10 cellular contexts compared by ENCODE assay signal in the genomic region with DNA sequence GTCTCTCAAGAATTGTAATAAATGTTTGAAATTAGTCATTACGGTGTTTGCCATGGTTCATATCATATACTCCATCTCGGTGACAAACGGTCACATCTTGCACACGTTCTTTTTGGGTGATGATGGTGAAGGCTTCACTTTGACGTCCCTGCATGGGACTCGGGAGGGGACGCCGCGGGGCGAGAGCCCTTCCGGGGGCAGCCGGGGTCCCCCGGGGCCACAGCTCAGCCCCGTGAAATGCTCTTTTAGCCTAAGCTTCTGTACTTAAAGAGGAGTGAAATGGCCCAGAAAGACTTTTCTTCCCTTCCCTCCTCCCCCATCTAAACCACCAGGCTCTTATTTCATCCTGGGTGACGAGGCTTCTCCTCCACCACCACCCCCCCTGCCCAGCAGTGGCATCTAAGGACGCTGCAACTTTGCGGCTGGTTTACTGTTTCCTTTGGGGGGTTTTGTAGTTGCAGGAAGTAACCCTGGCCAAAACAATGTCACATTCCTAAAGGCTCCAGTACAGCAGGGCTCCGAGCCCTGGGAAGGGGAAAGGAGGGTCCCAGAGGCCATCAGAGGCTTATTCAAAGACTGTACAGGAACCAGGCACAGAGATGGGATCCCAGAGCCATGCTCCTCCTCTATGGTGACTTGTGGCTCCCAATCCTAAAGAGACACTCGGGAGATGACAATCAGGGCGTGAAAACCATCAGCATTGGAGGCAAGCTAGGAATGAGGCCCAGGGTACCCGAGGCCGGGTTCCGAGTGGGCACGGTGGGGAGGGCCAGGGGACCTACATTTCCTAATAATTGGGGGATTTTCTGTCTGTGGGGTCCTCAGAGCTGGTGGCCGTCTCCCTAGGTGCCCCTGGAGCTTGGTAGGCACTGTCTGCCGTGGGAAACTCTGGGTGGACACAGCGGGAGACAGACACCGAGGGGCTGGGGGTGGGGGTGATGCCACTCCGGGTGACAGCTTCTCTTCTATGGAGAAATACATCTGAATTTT.
DNase-seq lines count a peak whose midpoint lies in the region; ATAC-seq lines count a peak whose summit lies in the region.
"Had no signal": no experiment of that assay in that cellular context is flagged by ENCODE, and none has a peak within 500 bp of the region (broad histone marks: within the 10 kb centered on the region; RNA-seq: fewer than 3 reads in every experiment).

No MANE protein-coding gene starts in this region.

- peak; percentile 91 for ATAC-seq in stimulated activated effector memory CD8-positive, alpha-beta T cell treated with anti-CD3 and anti-CD28 coated beads, Interleukin-12 subunit alpha, Interleukin-12 subunit beta, amount 100 ng/mL, for 72 hours

- H3K4me3 ChIP-seq in NT2/D1 (ENCODE audit: insufficient read length, low read depth) (no peak overlapping the region), HAP-1 (no peak overlapping the region)
- H3K4me3 ChIP-seq: K562 had no signal

- in situ Hi-C loops in HAP-1 (cut with MboI; ENCODE audit: low sequenced_read_pairs): no loop called here

- DNase-seq in NT2/D1 (ENCODE audit: low read depth, low spot score) (no peak), myocyte (ENCODE audit: low read depth) (peak; percentile 44), NCI-H1105 (lab: John Stamatoyannopoulos, UW) (no peak), substantia nigra (lab: John Stamatoyannopoulos, UW) (no peak), NCI-H446 (lab: John Stamatoyannopoulos, UW) (no peak), HAP-1 (ENCODE audit: low spot score in 2 of 2) (no peak)
- DNase-seq in activated T-cell treated with anti-CD3 and anti-CD28 coated beads, Interleukin-2, amount 50 U/mL, for 48 hours: peak; percentile 77 to 80
- peak; percentile 49 to 82 for DNase-seq in stimulated activated effector memory CD8-positive, alpha-beta T cell treated with anti-CD3 and anti-CD28 coated beads, Interleukin-12 subunit alpha, Interleukin-12 subunit beta, amount 100 ng/mL, for 72 hours (ENCODE audit: low spot score in 2 of 2)

- peak overlapping the region; percentile 93 for H3K27ac Mint-ChIP-seq in stimulated activated effector memory CD8-positive, alpha-beta T cell treated with anti-CD3 and anti-CD28 coated beads, Interleukin-12 subunit alpha, Interleukin-12 subunit beta, amount 100 ng/mL, for 72 hours
- H3K27ac Mint-ChIP-seq: WTC11 had no signal

- H3K9ac ChIP-seq in NT2/D1 (ENCODE audit: insufficient read length, low read depth): peak overlapping the region; percentile 52

- no peaks in the 10 kb centered on the region for H3K36me3 Mint-ChIP-seq in stimulated activated effector memory CD8-positive, alpha-beta T cell treated with anti-CD3 and anti-CD28 coated beads, Interleukin-12 subunit alpha, Interleukin-12 subunit beta, amount 100 ng/mL, for 72 hours

- H3K27me3 ChIP-seq in NT2/D1 (ENCODE audit: insufficient read depth, insufficient read length) (no peaks in the 10 kb centered on the region), HAP-1 (ENCODE audit: low read depth) (peaks cover 8% of the 10 kb centered on the region; the same call in 1 of the 2 replicates)

- peak overlapping the region; percentile 68 for H3K4me3 Mint-ChIP-seq in stimulated activated effector memory CD8-positive, alpha-beta T cell treated with anti-CD3 and anti-CD28 coated beads, Interleukin-12 subunit alpha, Interleukin-12 subunit beta, amount 100 ng/mL, for 72 hours
- H3K4me3 Mint-ChIP-seq: WTC11 had no signal

- peaks cover 33% of the 10 kb centered on the region for H3K4me1 Mint-ChIP-seq in stimulated activated effector memory CD8-positive, alpha-beta T cell treated with anti-CD3 and anti-CD28 coated beads, Interleukin-12 subunit alpha, Interleukin-12 subunit beta, amount 100 ng/mL, for 72 hours

- H3K4me1 ChIP-seq in NT2/D1 (ENCODE audit: insufficient read depth, insufficient read length) (peaks cover 10% of the 10 kb centered on the region), HAP-1 (no peaks in the 10 kb centered on the region)

- H3K27ac ChIP-seq in substantia nigra (ENCODE audit: low read depth, low read length, poor library complexity, severe bottlenecking): no peak overlapping the region

- H3K36me3 ChIP-seq in NT2/D1 (ENCODE audit: insufficient read depth, insufficient read length, low read length): no peaks in the 10 kb centered on the region
- H3K36me3 ChIP-seq in HAP-1 (replicated peaks): no peaks in the 10 kb centered on the region

- H3K9me3 ChIP-seq in NT2/D1 (ENCODE audit: insufficient read depth, low read length) (peaks cover 12% of the 10 kb centered on the region; the same call in 1 of the 2 replicates), HAP-1 (no peaks in the 10 kb centered on the region)

- no peaks in the 10 kb centered on the region for H3K9me3 Mint-ChIP-seq in stimulated activated effector memory CD8-positive, alpha-beta T cell treated with anti-CD3 and anti-CD28 coated beads, Interleukin-12 subunit alpha, Interleukin-12 subunit beta, amount 100 ng/mL, for 72 hours

Comparison
In these comparisons a context has a peak if more than half of its experiments do, and no peak if none do; other contexts are left out.
1. DNase-seq: peak in activated T-cell treated with anti-CD3 and anti-CD28 coated beads, Interleukin-2, amount 50 U/mL, for 48 hours (2 of 2), myocyte (single experiment) and stimulated activated effector memory CD8-positive, alpha-beta T cell treated with anti-CD3 and anti-CD28 coated beads, Interleukin-12 subunit alpha, Interleukin-12 subunit beta, amount 100 ng/mL, for 72 hours (2 of 2); none in NT2/D1 (single experiment), NCI-H1105 (single experiment), substantia nigra (0 of 49), NCI-H446 (0 of 2) and HAP-1 (0 of 2).